In genomic region chr7:98081351-98081750, GRCh38 we compare ENCODE assay signal across 16 cellular contexts. TPM values are rescaled to one million over a fixed set of nuclear protein-coding genes. Genes with fewer than 3 reads are reported as not detected.
DNase-seq lines count a peak whose midpoint lies in the region; FAIRE-seq lines count a peak whose summit lies in the region.
"Had no signal": no experiment of that assay in that cellular context is flagged by ENCODE, and none has a peak within 500 bp of the region (broad histone marks: within the 10 kb centered on the region; RNA-seq: fewer than 3 reads in every experiment).

No MANE protein-coding gene starts in this region.

- H3K9me3 ChIP-seq in small intestine (ENCODE audit: control insufficient read depth, low read depth): no peaks in the 10 kb centered on the region
- H3K9me3 ChIP-seq: BLaER1 had no signal

- WGBS in small intestine, 3 donors: 71 to 77% (median 71%) methylated on average over 7 of the region's 7 CpGs

- no peak overlapping the region for H3K4me3 ChIP-seq in small intestine (ENCODE audit: low read depth in 1 of 2, low read length in 2 of 2)
- H3K4me3 ChIP-seq: BLaER1, GM12878, GM23338 had no signal

- H3K27ac ChIP-seq in small intestine (ENCODE audit: low read depth in 1 of 2, low read length in 1 of 2): no peak overlapping the region
- H3K27ac ChIP-seq: 22Rv1, BLaER1 had no signal

- peak; percentile 90 for FAIRE-seq in A204.1 (lab: Jason Lieb, UNC)
- FAIRE-seq in RCC 7860 (lab: Jason Lieb, UNC): peak; percentile 73
- peak; percentile 33 for FAIRE-seq in endometrium (lab: Jason Lieb, UNC)
- peak; percentile 64 for FAIRE-seq in small intestine (lab: Jason Lieb, UNC)
- FAIRE-seq: GM19239, H54 had no signal

- H3K4me1 ChIP-seq in small intestine (ENCODE audit: control insufficient read depth in 2 of 2, insufficient read depth in 1 of 2, low read depth in 1 of 2, low read length in 1 of 2): no peaks in the 10 kb centered on the region

- no peaks in the 10 kb centered on the region for H3K36me3 ChIP-seq in small intestine (ENCODE audit: control insufficient read depth in 2 of 2, insufficient read depth in 2 of 2, low read length in 2 of 2)
- H3K36me3 ChIP-seq: BLaER1 had no signal

- H3K27me3 ChIP-seq in small intestine (ENCODE audit: control insufficient read depth in 2 of 2, insufficient read depth in 2 of 2, low read length in 2 of 2): no peaks in the 10 kb centered on the region
- H3K27me3 ChIP-seq: BLaER1 had no signal

- no peak for DNase-seq in RCC 7860 (ENCODE audit: low spot score)
- peak; percentile 55 for DNase-seq in small intestine
- no peak for DNase-seq in NCI-H1048 (lab: John Stamatoyannopoulos, UW)
- no peak for DNase-seq in NCI-H187 treated with DMSO at 0.1 percent for 48 hours (lab: John Stamatoyannopoulos, UW)
- no peak for DNase-seq in ecto neural progenitor cell (ENCODE audit: low spot score)
- DNase-seq: CD4-positive, alpha-beta memory T cell; DMS79 treated with DMSO at 0.1 percent for 48 hours; HCEC 1CT had no signal

RNA-seq across cellular contexts. Expression of gene LMTK2, which starts 25.3 kb away (rescaled TPM):
- 1 to 10 TPM; 3.8 to 9.8 (median 5.4) TPM for polyA plus RNA-seq in small intestine
